In the genomic region with DNA sequence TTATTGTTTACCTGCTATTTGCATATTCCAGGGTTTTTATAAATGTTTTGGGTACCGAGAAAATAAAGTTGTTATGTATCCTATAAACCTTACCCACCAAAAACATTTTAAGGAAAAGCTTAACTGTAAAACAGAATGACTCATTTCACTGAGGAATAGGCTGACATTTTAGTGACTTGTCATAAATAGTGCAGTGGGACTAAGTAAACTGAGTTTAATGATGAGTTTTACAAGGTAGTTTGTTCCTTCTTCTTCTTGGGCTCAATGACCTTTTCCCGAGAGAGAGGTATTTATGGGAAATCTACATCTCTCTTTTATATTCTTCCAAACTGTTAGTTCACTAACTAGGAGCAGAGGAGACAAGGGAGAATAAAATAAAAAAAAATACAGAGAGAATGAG, we compare ENCODE assay signal across 18 cellular contexts.
"Had no signal": no experiment of that assay in that cellular context is flagged by ENCODE, and none has a peak within 500 bp of the region (broad histone marks: within the 10 kb centered on the region; RNA-seq: fewer than 3 reads in every experiment).

No MANE protein-coding gene starts in this region.

- DNase-seq: activated CD4-positive, alpha-beta T cell treated with anti-CD3 and anti-CD28 coated beads, Interleukin-2, amount 10 ng/mL, durations not matched to agents 7 days and 5 days; activated CD8-positive, alpha-beta memory T cell treated with anti-CD3 and anti-CD28 coated beads, Interleukin-2, amount 50 U/mL, for 4 hours; activated effector memory CD4-positive, alpha-beta T cell treated with anti-CD3 and anti-CD28 coated beads, Interleukin-2, amount 50 U/mL, for 16 hours; activated T-cell treated with anti-CD3 and anti-CD28 coated beads, Interleukin-2, amount 50 U/mL, for 72 hours; colonic mucosa; gastrocnemius medialis; kidney; mucosa of descending colon; naive B cell; ovary; psoas muscle; right lobe of liver; stimulated activated CD4-positive, alpha-beta T cell treated with anti-CD3 and anti-CD28 coated beads, Interleukin-4, amount 100 ng/mL, for 24 hours; T-helper 1 cell; T1000; upper lobe of left lung had no signal

- H3K4me3 ChIP-seq: ascending aorta, colonic mucosa, gastrocnemius medialis, mucosa of descending colon, ovary, psoas muscle, right lobe of liver, thoracic aorta, upper lobe of left lung had no signal

- H3K27me3 ChIP-seq: ascending aorta, colonic mucosa, gastrocnemius medialis, ovary, right lobe of liver, upper lobe of left lung had no signal

- FAIRE-seq: kidney had no signal

- H3K4me1 ChIP-seq: ascending aorta, colonic mucosa, gastrocnemius medialis, psoas muscle, right lobe of liver, upper lobe of left lung had no signal

- H3K36me3 ChIP-seq: ascending aorta, colonic mucosa, gastrocnemius medialis, ovary, right lobe of liver, thoracic aorta, upper lobe of left lung had no signal

- H3K9me3 ChIP-seq: ascending aorta, colonic mucosa, gastrocnemius medialis, mucosa of descending colon, ovary, psoas muscle, right lobe of liver, thoracic aorta, upper lobe of left lung had no signal

- H3K27ac ChIP-seq: ascending aorta, colonic mucosa, gastrocnemius medialis, ovary, psoas muscle, right lobe of liver, thoracic aorta, upper lobe of left lung had no signal
